Comparison of ENCODE assay signal across 12 cellular contexts in genomic region chr1:45544530-45544929, GRCh38. TPM values are rescaled to one million over a fixed set of nuclear protein-coding genes. Genes with fewer than 3 reads are reported as not detected.
DNase-seq lines count a peak whose midpoint lies in the region; ATAC-seq and TF ChIP-seq lines count a peak whose summit lies in the region.
"Had no signal": no experiment of that assay in that cellular context is flagged by ENCODE, and none has a peak within 500 bp of the region (broad histone marks: within the 10 kb centered on the region; RNA-seq: fewer than 3 reads in every experiment).

No MANE protein-coding gene starts in this region.

- intact Hi-C loops in CD14-positive monocyte (cut with micrococcal nuclease): no loop called here

- H3K36me3 ChIP-seq in Loucy (ENCODE audit: insufficient read depth, low read length): no peaks in the 10 kb centered on the region

- H3K9me3 Mint-ChIP-seq in CD14-positive monocyte (no peaks in the 10 kb centered on the region), immature natural killer cell (no peaks in the 10 kb centered on the region)
- H3K9me3 Mint-ChIP-seq: activated T-helper 2 cell treated with anti-CD3 and anti-CD28 coated beads, Interferon-gamma antibody, Interleukin-2, Interleukin-4, amounts not matched to agents 10 μg/mL and 5 μg/mL and 100 μg/mL, durations not matched to agents 14 hours and 24 hours and 36 hours had no signal

- H3K4me3 Mint-ChIP-seq in CD14-positive monocyte: no peak overlapping the region
- no peak overlapping the region for H3K4me3 Mint-ChIP-seq in immature natural killer cell

- no peaks in the 10 kb centered on the region for H3K9me3 ChIP-seq in Loucy (ENCODE audit: insufficient read depth, low read depth, low read length)
- H3K9me3 ChIP-seq: SK-N-SH, testis had no signal

- H3K79me2 ChIP-seq in Loucy (ENCODE audit: insufficient read depth, low read length): peaks cover 3% of the 10 kb centered on the region; the same call in 1 of the 2 replicates

- H3K36me3 Mint-ChIP-seq in CD14-positive monocyte: peaks cover 0 to 2% of the 10 kb centered on the region in 2 donors
- no peaks in the 10 kb centered on the region for H3K36me3 Mint-ChIP-seq in immature natural killer cell

- H3K27me3 Mint-ChIP-seq in CD14-positive monocyte (ENCODE audit: low read depth in 3 of 3) (peaks cover 5 to 12% (median 6%) of the 10 kb centered on the region in 3 donors), immature natural killer cell (ENCODE audit: low read depth in 3 of 3) (peaks cover 2 to 22% (median 6%) of the 10 kb centered on the region in 3 donors)

- peak overlapping the region; percentile 74 for H3K9ac ChIP-seq in Loucy (ENCODE audit: low read depth, low read length, poor library complexity, severe bottlenecking)
- H3K9ac ChIP-seq: SK-N-SH had no signal

- no peak overlapping the region for H2AFZ ChIP-seq in Loucy (ENCODE audit: low read length)

- H3K27me3 ChIP-seq in Loucy (ENCODE audit: insufficient read depth, low read length, poor library complexity, severe bottlenecking): no peaks in the 10 kb centered on the region
- H3K27me3 ChIP-seq: testis had no signal

- H3K4me1 Mint-ChIP-seq in CD14-positive monocyte (peaks cover 51% of the 10 kb centered on the region), immature natural killer cell (peaks cover 17 to 23% of the 10 kb centered on the region in 2 donors)

- no peak for ATAC-seq in HG03442 (IDR thresholded peaks at IDR 0.05; ENCODE audit: unreplicated experiment)
- ATAC-seq in HG02759 (IDR thresholded peaks at IDR 0.05; ENCODE audit: unreplicated experiment): no peak
- ATAC-seq in HG02938 (IDR thresholded peaks at IDR 0.05; ENCODE audit: unreplicated experiment): no peak

- peak overlapping the region; percentile 61 for H3K4me3 ChIP-seq in Loucy (ENCODE audit: low read length, poor library complexity, severe bottlenecking)
- H3K4me3 ChIP-seq: testis had no signal

- H4K20me1 ChIP-seq in Loucy (ENCODE audit: insufficient read depth, low read length, poor library complexity, severe bottlenecking): no peaks in the 10 kb centered on the region

- DNase-seq in CD14-positive monocyte (ENCODE audit: low spot score) (no peak), immature natural killer cell (no peak)
- DNase-seq: NCI-H1105, NCI-H748 treated with DMSO at 0.1 percent for 48 hours, occipital lobe, SK-N-SH had no signal

- H3K4me2 ChIP-seq in Loucy (ENCODE audit: low read depth, low read length, poor library complexity, severe bottlenecking): peak overlapping the region; percentile 91
- H3K4me2 ChIP-seq: SK-N-SH had no signal

- H3F3A ChIP-seq in Loucy (ENCODE audit: low read depth): peaks cover 8% of the 10 kb centered on the region; the same call in 1 of the 2 replicates

- TF ChIP-seq CTCF in CD14-positive monocyte (IDR thresholded peaks at IDR 0.05): no peak
- no peak for TF ChIP-seq CTCF in Loucy (conservative IDR thresholded peaks at IDR 0.05; ENCODE audit: low read length)

- H3K27ac Mint-ChIP-seq in CD14-positive monocyte: peak overlapping the region in 6 of 7 donors; percentile 96 to 99 (median 98)
- peak overlapping the region in 4 of 6 donors; percentile 37 to 77 (median 68) for H3K27ac Mint-ChIP-seq in immature natural killer cell

- H3K4me1 ChIP-seq in Loucy (ENCODE audit: insufficient read depth, low read length, poor library complexity, severe bottlenecking): peaks cover 42% of the 10 kb centered on the region
- H3K4me1 ChIP-seq: testis had no signal

- H3K9me2 ChIP-seq in Loucy (replicated peaks; ENCODE audit: low read depth, low read length): no peaks in the 10 kb centered on the region
- H3K9me2 ChIP-seq: SK-N-SH had no signal

RNA-seq across cellular contexts. Expression of gene AKR1A1, which starts 6.1 kb away (rescaled TPM):
- 100 to 1,000 TPM; 219 to 245 TPM for polyA plus RNA-seq in CD14-positive monocyte
- polyA plus RNA-seq in immature natural killer cell: 100 to 1,000 TPM in 1 of 3 donors, 10 to 100 TPM in 2; 89.1 to 133 (median 94.6) TPM

RNA-seq across cellular contexts. Expression of gene PRDX1, which starts 22.8 kb away (rescaled TPM):
- polyA plus RNA-seq in CD14-positive monocyte: 100 to 1,000 TPM; 294 to 362 TPM
- polyA plus RNA-seq in immature natural killer cell: 100 to 1,000 TPM in 2 of 3 donors, 10 to 100 TPM in 1; 84.0 to 112 (median 112) TPM

RNA-seq across cellular contexts. Expression of gene NASP, which starts 39.3 kb away (rescaled TPM):
- polyA plus RNA-seq in CD14-positive monocyte: 10 to 100 TPM; 24.4 to 27.5 TPM
- polyA plus RNA-seq in immature natural killer cell: 10 to 100 TPM; 33.7 to 78.0 (median 67.9) TPM

RNA-seq across cellular contexts. Expression of gene MMACHC, which starts 44.4 kb away (rescaled TPM):
- polyA plus RNA-seq in CD14-positive monocyte (under 1 TPM in 1 of 2 donors, not detected in 1; 0.37 TPM), immature natural killer cell (1 to 10 TPM in 1 of 3 donors, under 1 TPM in 1, not detected in 1; 0.41 to 2.0 TPM)

RNA-seq across cellular contexts. Expression of gene CCDC163, which starts 44.7 kb away (rescaled TPM):
- polyA plus RNA-seq in CD14-positive monocyte (1 to 10 TPM in 1 of 2 donors, under 1 TPM in 1; 0.23 to 3.3 TPM), immature natural killer cell (1 to 10 TPM; 3.6 to 5.3 (median 4.1) TPM)
